1 cellular context compared by ENCODE assay signal in genomic region chr2:241339839-241340471, GRCh38.
TF ChIP-seq lines count a peak whose summit lies in the region.

No MANE protein-coding gene starts in this region.

TF ChIP-seq in HepG2, 621 proteins besides CTCF, POLR2A, EP300 and RAD21:
- TF ChIP-seq CC2D1A (CRISPR knock-in tag; IDR thresholded peaks at IDR 0.05) (no peak), TCF7L2 (IDR thresholded peaks at IDR 0.05; ENCODE audit: low read depth, low read length) (no peak), GPBP1L1 (CRISPR knock-in tag; IDR thresholded peaks at IDR 0.05) (no peak), PITX1 (CRISPR knock-in tag; IDR thresholded peaks at IDR 0.05) (no peak), ZKSCAN1 (IDR thresholded peaks at IDR 0.05; ENCODE audit: low read length) (no peak), CHCHD3 (CRISPR knock-in tag; IDR thresholded peaks at IDR 0.05) (no peak), ZNF256 (CRISPR knock-in tag; conservative IDR thresholded peaks at IDR 0.05) (no peak), ZNF570 (CRISPR knock-in tag; IDR thresholded peaks at IDR 0.05; ENCODE audit: borderline replicate concordance) (no peak), KLF15 (CRISPR knock-in tag; IDR thresholded peaks at IDR 0.05; ENCODE audit: borderline replicate concordance) (no peak), ZNF83 (CRISPR knock-in tag; IDR thresholded peaks at IDR 0.05; ENCODE audit: borderline replicate concordance) (no peak), ZNF44 (CRISPR knock-in tag; IDR thresholded peaks at IDR 0.05) (no peak), RBM39 (IDR thresholded peaks at IDR 0.05; ENCODE audit: low read depth, low read length, poor library complexity, severe bottlenecking) (no peak), EZH2 (conservative IDR thresholded peaks at IDR 0.05; ENCODE audit: low read depth, low read length) (no peak)
